ENCODE assay signal across 8 cellular contexts in the genomic region with DNA sequence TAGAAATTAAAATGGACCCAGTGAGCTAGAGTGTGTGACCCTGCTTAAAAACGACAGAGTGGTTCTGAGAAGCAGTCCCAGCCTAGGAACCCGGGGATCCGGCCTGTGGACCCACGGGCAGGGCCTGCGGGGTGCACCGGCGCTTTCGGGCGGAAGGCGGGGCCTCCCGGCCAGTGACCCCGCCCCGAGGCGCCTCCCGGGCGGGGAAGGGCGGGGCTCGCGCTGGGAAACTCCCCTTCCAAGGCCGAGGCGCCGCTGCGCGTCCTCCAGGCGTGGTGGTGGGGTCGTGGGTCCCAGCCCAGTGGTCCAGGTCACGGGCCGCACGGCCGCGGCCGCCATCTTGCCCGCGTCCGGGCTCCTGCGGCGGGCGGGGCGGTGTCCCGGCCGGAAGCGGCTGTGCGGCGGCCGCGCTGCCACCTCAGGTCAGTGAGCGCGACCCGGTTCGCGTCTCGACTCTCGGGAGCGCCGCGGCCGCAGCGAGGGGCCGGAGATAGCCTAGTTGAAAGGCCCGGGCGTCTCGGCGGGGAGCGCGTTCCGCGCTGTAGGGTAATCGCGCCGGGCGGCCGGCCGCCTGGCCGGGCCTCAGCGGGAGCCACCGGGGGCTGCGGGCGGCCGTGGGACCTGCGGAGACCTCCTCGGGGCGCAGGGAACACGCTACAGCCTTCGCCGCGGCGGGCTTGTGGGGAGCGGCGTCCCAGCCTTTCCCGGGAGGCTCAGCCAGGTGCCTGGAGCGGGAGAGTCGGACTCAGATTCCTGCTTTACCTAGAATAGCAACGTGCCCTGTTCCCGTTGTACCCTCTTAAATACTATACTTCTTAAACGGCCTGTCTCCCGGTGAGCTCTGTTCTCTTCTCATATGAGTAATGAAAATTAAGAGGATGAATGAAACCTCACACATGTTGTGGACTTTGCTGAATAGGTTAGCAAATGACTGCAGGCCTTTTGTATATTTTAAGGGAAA.
DNase-seq lines count a peak whose midpoint lies in the region; ATAC-seq and TF ChIP-seq lines count a peak whose summit lies in the region.

A gene (plus strand): TSS at position 234 of the 961 bp plus-strand sequence. CDS start 5,592 bp downstream, outside the sequence.

- peak within 1 kb of the TSS; percentile 80 for H3K4me3 ChIP-seq in effector memory CD4-positive, alpha-beta T cell (ENCODE audit: insufficient read depth, low read depth, low read length, poor library complexity, severe bottlenecking)

- TF ChIP-seq POLR2A in GM19099 (IDR thresholded peaks at IDR 0.05; ENCODE audit: extremely low read depth, insufficient read length, low read depth): peak; percentile 88

- peaks cover 18% of the 10 kb centered on the region for H3K4me1 ChIP-seq in effector memory CD4-positive, alpha-beta T cell (ENCODE audit: control insufficient read depth, insufficient read depth, low read length, poor library complexity, severe bottlenecking)

- ATAC-seq in HG03354 (IDR thresholded peaks at IDR 0.05; ENCODE audit: poor library complexity, severe bottlenecking, unreplicated experiment) (peak; percentile 80), memory B cell (ENCODE audit: low read depth) (peak; percentile 80)

- peak within 1 kb of the TSS; percentile 84 for H3K4me3 Mint-ChIP-seq in memory B cell

- peak within 1 kb of the TSS; percentile 94 for H3K27ac ChIP-seq in C4-2B
- H3K27ac ChIP-seq in effector memory CD4-positive, alpha-beta T cell (ENCODE audit: insufficient read depth, low read length, poor library complexity, severe bottlenecking): peak within 1 kb of the TSS; percentile 85

- no peaks in the 10 kb centered on the region for H3K27me3 ChIP-seq in effector memory CD4-positive, alpha-beta T cell (replicated peaks; ENCODE audit: control insufficient read depth, insufficient read depth, low read length, poor library complexity, severe bottlenecking)

- H3K9me3 Mint-ChIP-seq in memory B cell: no peaks in the 10 kb centered on the region

- H3K27ac Mint-ChIP-seq in memory B cell: no peak within 1 kb of the TSS

- H3K36me3 Mint-ChIP-seq in memory B cell: peaks cover 5% of the 10 kb centered on the region

- H3K9me3 ChIP-seq in effector memory CD4-positive, alpha-beta T cell (ENCODE audit: control insufficient read depth, low read length): no peaks in the 10 kb centered on the region

- H3K27me3 Mint-ChIP-seq in memory B cell: no peaks in the 10 kb centered on the region

- DNase-seq in NCI-H82 (lab: John Stamatoyannopoulos, UW) (peak; percentile 93), memory B cell (ENCODE audit: low spot score in 2 of 2) (peak; percentile 89 to 90)
- DNase-seq in activated CD8-positive, alpha-beta memory T cell treated with anti-CD3 and anti-CD28 coated beads for 4 hours (ENCODE audit: low read depth in 2 of 2): peak; percentile 62 to 66
- DNase-seq in effector memory CD4-positive, alpha-beta T cell: peak; percentile 73 to 79 (median 74)
- DNase-seq in stimulated activated CD8-positive, alpha-beta memory T cell treated with anti-CD3 and anti-CD28 coated beads, Interleukin-12 subunit alpha, Interleukin-12 subunit beta, amount 100 ng/mL, for 24 hours (ENCODE audit: extremely low read depth): peak; percentile 61

- TF ChIP-seq CTCF in C4-2B (conservative IDR thresholded peaks at IDR 0.05): no peak

- peaks cover 30% of the 10 kb centered on the region for H3K4me1 Mint-ChIP-seq in memory B cell

- H3K36me3 ChIP-seq in effector memory CD4-positive, alpha-beta T cell (ENCODE audit: control insufficient read depth, insufficient read depth, low read length): no peaks in the 10 kb centered on the region

Comparison
In these comparisons a context has a peak if more than half of its experiments do, and no peak if none do; other contexts are left out.
1. Peak in every context shown above with its lines: DNase-seq, ATAC-seq, H3K4me3 ChIP-seq and H3K27ac ChIP-seq.